24 cellular contexts compared by ENCODE assay signal in the genomic region with DNA sequence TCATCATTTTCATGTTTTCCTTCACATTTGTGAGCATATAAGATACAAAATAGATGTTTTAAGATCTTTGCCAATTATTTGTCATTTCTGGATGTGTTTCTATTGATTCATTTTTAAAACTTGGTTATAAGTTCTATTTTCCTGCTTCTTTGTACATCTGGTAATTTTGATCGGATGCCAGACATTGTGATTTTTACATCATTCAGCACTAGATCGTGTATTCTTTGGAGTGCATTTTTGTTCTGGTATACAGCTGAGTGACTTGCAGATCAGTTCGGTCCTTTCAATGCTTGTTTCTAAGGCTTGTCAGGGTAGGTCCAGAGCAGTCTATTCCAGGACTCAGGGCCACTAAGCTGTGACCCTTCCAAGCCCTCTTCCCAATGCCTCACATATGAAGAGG.
"Had no signal": no experiment of that assay in that cellular context is flagged by ENCODE, and none has a peak within 500 bp of the region (broad histone marks: within the 10 kb centered on the region; RNA-seq: fewer than 3 reads in every experiment).

No MANE protein-coding gene starts in this region.

- H3K4me2 ChIP-seq: hepatocyte had no signal

- H3K9me3 Mint-ChIP-seq: activated B cell treated with CpG ODN at 0.5 μM for 24 hours; activated T-cell treated with anti-CD3 and anti-CD28 coated beads, Interleukin-2, amount 50 U/mL, for 72 hours; stimulated activated memory B cell treated with anti-CD40 and anti-IgM and Interleukin-4, amounts not matched to agents 10 μg/mL and 1 μg/mL and 100 μg/mL, for 72 hours; type B pancreatic cell had no signal

- DNase-seq: activated B cell treated with CpG ODN at 0.5 μM for 24 hours; activated CD4-positive, alpha-beta T cell treated with anti-CD3 and anti-CD28 coated beads for 36 hours; activated CD4-positive, alpha-beta T cell treated with anti-CD3 and anti-CD28 coated beads, Interleukin-2, amount 50 U/mL, for 4 hours; activated effector memory CD4-positive, alpha-beta T cell treated with anti-CD3 and anti-CD28 coated beads, Interleukin-2, amount 50 U/mL, for 16 hours; activated naive CD4-positive, alpha-beta T cell treated with anti-CD3 and anti-CD28 coated beads, Interleukin-2, amount 50 U/mL, for 16 hours; activated T-cell treated with anti-CD3 and anti-CD28 coated beads, Interleukin-2, amount 50 U/mL, for 72 hours; aorta; central memory CD4-positive, alpha-beta T cell; colonic mucosa; glutamatergic neuron; left ventricle myocardium inferior; nucleus accumbens; posterior cingulate gyrus; small intestine; stimulated activated CD4-positive, alpha-beta T cell treated with anti-CD3 and anti-CD28 coated beads, Interleukin-2, amount 100 ng/mL, for 24 hours; T-helper 1 cell had no signal

- H2AFZ ChIP-seq: hepatocyte had no signal

- H3K4me3 ChIP-seq: colonic mucosa, hepatocyte, left ventricle myocardium inferior, SJSA1, thoracic aorta had no signal

- H3K9me3 ChIP-seq: colonic mucosa, left ventricle myocardium inferior, SJSA1, thoracic aorta had no signal

- H3K27ac ChIP-seq: colonic mucosa, hepatocyte, left ventricle myocardium inferior, SJSA1, thoracic aorta had no signal

- H3K27me3 Mint-ChIP-seq: activated B cell treated with CpG ODN at 0.5 μM for 24 hours; activated CD4-positive, alpha-beta T cell treated with anti-CD3 and anti-CD28 coated beads for 36 hours; brain; stimulated activated memory B cell treated with anti-CD40 and anti-IgM and Interleukin-4, amounts not matched to agents 10 μg/mL and 1 μg/mL and 100 μg/mL, for 72 hours; type B pancreatic cell had no signal

- H3K4me1 ChIP-seq: colonic mucosa had no signal

- H3K4me3 Mint-ChIP-seq: activated B cell treated with CpG ODN at 0.5 μM for 24 hours; activated CD4-positive, alpha-beta T cell treated with anti-CD3 and anti-CD28 coated beads for 36 hours; activated T-cell treated with anti-CD3 and anti-CD28 coated beads, Interleukin-2, amount 50 U/mL, for 72 hours; mesothelial cell of epicardium; stimulated activated memory B cell treated with anti-CD40 and anti-IgM and Interleukin-4, amounts not matched to agents 10 μg/mL and 1 μg/mL and 100 μg/mL, for 72 hours; type B pancreatic cell had no signal

- H3K36me3 ChIP-seq: colonic mucosa, left ventricle myocardium inferior, SJSA1, thoracic aorta had no signal

- H3K27ac Mint-ChIP-seq: activated B cell treated with CpG ODN at 0.5 μM for 24 hours; activated CD4-positive, alpha-beta T cell treated with anti-CD3 and anti-CD28 coated beads for 36 hours; activated T-cell treated with anti-CD3 and anti-CD28 coated beads, Interleukin-2, amount 50 U/mL, for 72 hours; mesothelial cell of epicardium; stimulated activated memory B cell treated with anti-CD40 and anti-IgM and Interleukin-4, amounts not matched to agents 10 μg/mL and 1 μg/mL and 100 μg/mL, for 72 hours; type B pancreatic cell had no signal

- H3K27me3 ChIP-seq: colonic mucosa, hepatocyte, SJSA1 had no signal

- H3K79me2 ChIP-seq: hepatocyte had no signal

- ATAC-seq: activated CD4-positive, alpha-beta T cell treated with anti-CD3 and anti-CD28 coated beads for 36 hours; activated T-cell treated with anti-CD3 and anti-CD28 coated beads, Interleukin-2, amount 50 U/mL, for 72 hours; sciatic nerve; stimulated activated memory B cell treated with anti-CD40 and anti-IgM and Interleukin-4, amounts not matched to agents 10 μg/mL and 1 μg/mL and 100 μg/mL, for 72 hours had no signal
